Comparison of ENCODE assay signal across 10 cellular contexts in genomic region chr1:26283226-26283853, GRCh38. TPM values are rescaled to one million over a fixed set of nuclear protein-coding genes. Genes with fewer than 3 reads are reported as not detected.
DNase-seq lines count a peak whose midpoint lies in the region; ATAC-seq and TF ChIP-seq lines count a peak whose summit lies in the region.
"Had no signal": no experiment of that assay in that cellular context is flagged by ENCODE, and none has a peak within 500 bp of the region (broad histone marks: within the 10 kb centered on the region; RNA-seq: fewer than 3 reads in every experiment).

No MANE protein-coding gene starts in this region.

- no peaks in the 10 kb centered on the region for H3K27me3 Mint-ChIP-seq in activated naive CD8-positive, alpha-beta T cell treated with anti-CD3 and anti-CD28 coated beads, Interleukin-2, amount 10 ng/mL, durations not matched to agents 7 days and 5 days
- H3K27me3 Mint-ChIP-seq in naive B cell: no peaks in the 10 kb centered on the region

- ATAC-seq in heart left ventricle (no peak), naive B cell (ENCODE audit: low read depth in 2 of 2) (no peak)
- ATAC-seq in activated naive CD8-positive, alpha-beta T cell treated with anti-CD3 and anti-CD28 coated beads, Interleukin-2, amount 10 ng/mL, durations not matched to agents 7 days and 5 days (ENCODE audit: low read depth): no peak

- H3K36me3 ChIP-seq in right atrium auricular region: no peaks in the 10 kb centered on the region
- peaks cover 0 to 12% (median 6%) of the 10 kb centered on the region in 9 donors for H3K36me3 ChIP-seq in heart left ventricle
- H3K36me3 ChIP-seq in vagina: peaks cover 0 to 8% of the 10 kb centered on the region in 2 donors

- H3K4me1 Mint-ChIP-seq in activated naive CD8-positive, alpha-beta T cell treated with anti-CD3 and anti-CD28 coated beads, Interleukin-2, amount 10 ng/mL, durations not matched to agents 7 days and 5 days: peaks cover 63% of the 10 kb centered on the region
- H3K4me1 Mint-ChIP-seq in naive B cell: peaks cover 71 to 87% (median 86%) of the 10 kb centered on the region in 3 donors

- 66 to 74% (median 72%) methylated on average over 5 of the region's 5 CpGs for WGBS in heart left ventricle, 4 donors

- H3K27ac ChIP-seq in right atrium auricular region: peak overlapping the region; percentile 68 to 80
- peak overlapping the region in 6 of 12 donors; percentile 11 to 98 (median 50) for H3K27ac ChIP-seq in heart left ventricle
- H3K27ac ChIP-seq in vagina: peak overlapping the region; percentile 53

- H3K27me3 ChIP-seq in right atrium auricular region (no peaks in the 10 kb centered on the region), heart left ventricle (no peaks in the 10 kb centered on the region), vagina (no peaks in the 10 kb centered on the region)

- TF ChIP-seq CTCF in right atrium auricular region (IDR thresholded peaks at IDR 0.05) (no peak), heart left ventricle (IDR thresholded peaks at IDR 0.05) (no peak), vagina (IDR thresholded peaks at IDR 0.05) (no peak)

- H3K4me3 Mint-ChIP-seq in activated naive CD8-positive, alpha-beta T cell treated with anti-CD3 and anti-CD28 coated beads, Interleukin-2, amount 10 ng/mL, durations not matched to agents 7 days and 5 days: peak overlapping the region; percentile 89
- peak overlapping the region in 6 of 8 donors; percentile 17 to 77 (median 38) for H3K4me3 Mint-ChIP-seq in naive B cell

- no peak for TF ChIP-seq POLR2A in heart left ventricle (IDR thresholded peaks at IDR 0.05)
- no peak for TF ChIP-seq POLR2A in vagina (IDR thresholded peaks at IDR 0.05)

- H3K4me3 ChIP-seq in right atrium auricular region: no peak overlapping the region
- no peak overlapping the region for H3K4me3 ChIP-seq in heart left ventricle
- H3K4me3 ChIP-seq in vagina: no peak overlapping the region

- H3K27ac Mint-ChIP-seq in activated naive CD8-positive, alpha-beta T cell treated with anti-CD3 and anti-CD28 coated beads, Interleukin-2, amount 10 ng/mL, durations not matched to agents 7 days and 5 days: peak overlapping the region; percentile 99
- H3K27ac Mint-ChIP-seq in naive B cell: peak overlapping the region; percentile 77 to 98 (median 87)

- peaks cover 20% of the 10 kb centered on the region for H3K36me3 Mint-ChIP-seq in activated naive CD8-positive, alpha-beta T cell treated with anti-CD3 and anti-CD28 coated beads, Interleukin-2, amount 10 ng/mL, durations not matched to agents 7 days and 5 days
- H3K36me3 Mint-ChIP-seq in naive B cell: peaks cover 0 to 8% of the 10 kb centered on the region in 2 donors

- H3K9me3 ChIP-seq in right atrium auricular region: no peaks in the 10 kb centered on the region
- H3K9me3 ChIP-seq in heart left ventricle: no peaks in the 10 kb centered on the region
- H3K9me3 ChIP-seq in vagina: no peaks in the 10 kb centered on the region

- DNase-seq in right atrium auricular region (ENCODE audit: low spot score) (no peak), heart left ventricle (no peak), naive B cell (no peak), vagina (ENCODE audit: extremely low spot score in 2 of 2) (no peak), NCI-H187 (lab: John Stamatoyannopoulos, UW) (no peak)
- no peak for DNase-seq in activated naive CD8-positive, alpha-beta T cell treated with anti-CD3 and anti-CD28 coated beads, Interleukin-2, amount 10 ng/mL, durations not matched to agents 7 days and 5 days
- DNase-seq in activated effector memory CD4-positive, alpha-beta T cell treated with anti-CD3 and anti-CD28 coated beads, Interleukin-2, amount 50 U/mL, for 16 hours: no peak
- DNase-seq in stimulated activated CD4-positive, alpha-beta T cell treated with anti-CD3 and anti-CD28 coated beads, Interleukin-2, amount 100 ng/mL, for 24 hours: no peak
- DNase-seq: dermis blood vessel endothelial cell, NCI-H1092 had no signal

- POLR2A ChIA-PET in activated naive CD8-positive, alpha-beta T cell treated with anti-CD3 and anti-CD28 coated beads, Interleukin-2, amount 10 ng/mL, durations not matched to agents 7 days and 5 days (lab: Charles Lee): interaction anchor here (0.8 to 20.6 kb wide), 3 partner anchors 33 to 95 kb away, joined by 5 to 1079 read pairs (median 17); partner anchors contain the start of genes CD52 and UBXN11

- intact Hi-C loops in heart left ventricle (cut with DNase I) (loop anchor here in 2 of 10 donors (5.0 kb wide), 2 partner anchors 79 to 246 kb away; no protein-coding TSS in a partner anchor), vagina (cut with DNase I) (no loop called here)

- H3K4me1 ChIP-seq in right atrium auricular region: peaks cover 0 to 84% of the 10 kb centered on the region in 2 donors
- H3K4me1 ChIP-seq in heart left ventricle: peaks cover 12 to 93% (median 62%) of the 10 kb centered on the region in 12 donors
- H3K4me1 ChIP-seq in vagina: peaks cover 88% of the 10 kb centered on the region

- H3K9me3 Mint-ChIP-seq in activated naive CD8-positive, alpha-beta T cell treated with anti-CD3 and anti-CD28 coated beads, Interleukin-2, amount 10 ng/mL, durations not matched to agents 7 days and 5 days: no peaks in the 10 kb centered on the region
- no peaks in the 10 kb centered on the region for H3K9me3 Mint-ChIP-seq in naive B cell

RNA-seq across cellular contexts. Expression of gene SH3BGRL3, which starts 3.5 kb away (rescaled TPM):
- total RNA-seq in right atrium auricular region: 10 to 100 TPM; 24.8 to 66.0 TPM
- total RNA-seq in heart left ventricle: 100 to 1,000 TPM in 1 of 9 donors, 10 to 100 TPM in 8; 22.4 to 234 (median 40.0) TPM
- polyA plus RNA-seq in heart left ventricle: 100 to 1,000 TPM in 1 of 2 donors, 10 to 100 TPM in 1; 43.8 to 119 TPM
- 100 to 1,000 TPM; 531 to 542 TPM for total RNA-seq in activated naive CD8-positive, alpha-beta T cell treated with anti-CD3 and anti-CD28 coated beads, Interleukin-2, amount 10 ng/mL, durations not matched to agents 7 days and 5 days
- 1,000 to 10,000 TPM in 2 of 6 donors, 100 to 1,000 TPM in 4; 624 to 1,205 (median 832) TPM for polyA plus RNA-seq in naive B cell (ENCODE audit: low read depth in 6 of 6)
- 115 TPM for total RNA-seq in vagina

RNA-seq across cellular contexts. Expression of gene UBXN11, which starts 23.1 kb away (rescaled TPM):
- 1 to 10 TPM; 4.5 to 7.4 TPM for total RNA-seq in right atrium auricular region
- 10 to 100 TPM in 3 of 9 donors, 1 to 10 TPM in 6; 3.7 to 17.2 (median 7.6) TPM for total RNA-seq in heart left ventricle
- polyA plus RNA-seq in heart left ventricle: 10 to 100 TPM in 1 of 2 donors, 1 to 10 TPM in 1; 9.0 to 12.2 TPM
- total RNA-seq in activated naive CD8-positive, alpha-beta T cell treated with anti-CD3 and anti-CD28 coated beads, Interleukin-2, amount 10 ng/mL, durations not matched to agents 7 days and 5 days: 10 to 100 TPM; 60.5 to 64.1 TPM
- polyA plus RNA-seq in naive B cell (ENCODE audit: low read depth in 6 of 6): 10 to 100 TPM in 2 of 6 donors, 1 to 10 TPM in 4; 4.3 to 15.7 (median 6.9) TPM
- 7.1 TPM for total RNA-seq in vagina

RNA-seq across cellular contexts. Expression of gene CD52, which starts 34.4 kb away (rescaled TPM):
- 1 to 10 TPM; 4.9 to 5.8 TPM for total RNA-seq in right atrium auricular region
- 10 to 100 TPM in 2 of 9 donors, 1 to 10 TPM in 6, not detected in 1; 1.6 to 89.9 (median 4.4) TPM for total RNA-seq in heart left ventricle
- 10 to 100 TPM in 1 of 2 donors, 1 to 10 TPM in 1; 9.9 to 26.1 TPM for polyA plus RNA-seq in heart left ventricle
- 1,000 to 10,000 TPM; 1,078 to 1,088 TPM for total RNA-seq in activated naive CD8-positive, alpha-beta T cell treated with anti-CD3 and anti-CD28 coated beads, Interleukin-2, amount 10 ng/mL, durations not matched to agents 7 days and 5 days
- polyA plus RNA-seq in naive B cell (ENCODE audit: low read depth in 6 of 6): over 10,000 TPM; 10,565 to 16,920 (median 13,137) TPM
- total RNA-seq in vagina: 8.1 TPM
- total RNA-seq: dermis blood vessel endothelial cell had no signal

RNA-seq across cellular contexts. Expression of gene CEP85, which starts 49.3 kb away (rescaled TPM):
- 100 to 1,000 TPM in 1 of 2 donors, 10 to 100 TPM in 1; 31.2 to 104 TPM for total RNA-seq in right atrium auricular region
- 100 to 1,000 TPM in 2 of 9 donors, 10 to 100 TPM in 7; 28.6 to 180 (median 48.7) TPM for total RNA-seq in heart left ventricle
- polyA plus RNA-seq in heart left ventricle: 10 to 100 TPM; 13.4 to 22.7 TPM
- total RNA-seq in activated naive CD8-positive, alpha-beta T cell treated with anti-CD3 and anti-CD28 coated beads, Interleukin-2, amount 10 ng/mL, durations not matched to agents 7 days and 5 days: 10 to 100 TPM; 36.0 to 37.2 TPM
- polyA plus RNA-seq in naive B cell (ENCODE audit: low read depth in 6 of 6): 1 to 10 TPM; 2.5 to 8.2 (median 4.9) TPM
- total RNA-seq in vagina: 9.1 TPM

Comparison
In these comparisons a context has a peak if more than half of its experiments do, and no peak if none do; other contexts are left out.
1. RNA of gene CD52, which starts 34.4 kb away (total RNA-seq): 1,078 to 1,088 TPM in activated naive CD8-positive, alpha-beta T cell treated with anti-CD3 and anti-CD28 coated beads, Interleukin-2, amount 10 ng/mL, durations not matched to agents 7 days and 5 days; 8.1 TPM in vagina (single experiment), 4.9 to 5.8 TPM in right atrium auricular region and 1.6 to 89.9 TPM in heart left ventricle; every median in the first group is over 10 times any median in the second.